ENCODE assay signal across 27 cellular contexts in genomic region chrX:9260603-9261002, GRCh38.
"Had no signal": no experiment of that assay in that cellular context is flagged by ENCODE, and none has a peak within 500 bp of the region (broad histone marks: within the 10 kb centered on the region; RNA-seq: fewer than 3 reads in every experiment).

No MANE protein-coding gene starts in this region.

- H3K27me3 Mint-ChIP-seq: activated naive CD4-positive, alpha-beta T cell treated with anti-CD3 and anti-CD28 coated beads, Interleukin-2, amount 10 ng/mL, durations not matched to agents 7 days and 5 days; activated T-cell treated with anti-CD3 and anti-CD28 coated beads, Interleukin-2, amount 50 U/mL, for 24 hours; brain; T-cell had no signal

- ATAC-seq: activated T-cell treated with anti-CD3 and anti-CD28 coated beads, Interleukin-2, amount 50 U/mL, for 72 hours; gastroesophageal sphincter; heart right ventricle; T-cell had no signal

- H3K36me3 Mint-ChIP-seq: activated naive CD4-positive, alpha-beta T cell treated with anti-CD3 and anti-CD28 coated beads, Interleukin-2, amount 10 ng/mL, durations not matched to agents 7 days and 5 days; brain; T-cell had no signal

- DNase-seq: activated CD4-positive, alpha-beta T cell treated with anti-CD3 and anti-CD28 coated beads for 48 hours; activated CD4-positive, alpha-beta T cell treated with anti-CD3 and anti-CD28 coated beads, Interleukin-2, amount 50 U/mL, for 1 hour; activated CD4-positive, alpha-beta T cell treated with anti-CD3 and anti-CD28 coated beads, Interleukin-2, amount 50 U/mL, for 48 hours; activated CD4-positive, CD25-positive, alpha-beta regulatory T cell; activated CD4-positive, CD25-positive, alpha-beta regulatory T cell treated with anti-CD3 and anti-CD28 coated beads, Interleukin-2, amount 50 U/mL, for 72 hours; activated CD8-positive, alpha-beta memory T cell treated with anti-CD3 and anti-CD28 coated beads, Interleukin-2, amount 50 U/mL, for 48 hours; activated effector memory CD4-positive, alpha-beta T cell treated with Interleukin-2 at 50 U/mL for 16 hours; activated gamma-delta T cell treated with Interleukin-2 at 50 U/mL for 16 hours; activated naive CD4-positive, alpha-beta T cell treated with anti-CD3 and anti-CD28 coated beads, Interleukin-2, amount 10 ng/mL, durations not matched to agents 7 days and 5 days; activated T-cell treated with anti-CD3 and anti-CD28 coated beads for 4 hours; activated T-cell treated with anti-CD3 and anti-CD28 coated beads, Interleukin-2, amount 50 U/mL, for 24 hours; activated T-cell treated with anti-CD3 and anti-CD28 coated beads, Interleukin-2, amount 50 U/mL, for 72 hours; adrenal gland; amygdala; aorta; central memory CD4-positive, alpha-beta T cell; cerebellar nuclear complex; colonic mucosa; effector CD8-positive, alpha-beta T cell; esophagus squamous epithelium; foreskin melanocyte; heart right ventricle; SW 1271; T-cell; T-helper 2 cell had no signal

- H3K27ac Mint-ChIP-seq: activated naive CD4-positive, alpha-beta T cell treated with anti-CD3 and anti-CD28 coated beads, Interleukin-2, amount 10 ng/mL, durations not matched to agents 7 days and 5 days; activated T-cell treated with anti-CD3 and anti-CD28 coated beads, Interleukin-2, amount 50 U/mL, for 24 hours; activated T-cell treated with anti-CD3 and anti-CD28 coated beads, Interleukin-2, amount 50 U/mL, for 72 hours; brain; T-cell had no signal

- H3K4me3 Mint-ChIP-seq: activated naive CD4-positive, alpha-beta T cell treated with anti-CD3 and anti-CD28 coated beads, Interleukin-2, amount 10 ng/mL, durations not matched to agents 7 days and 5 days; activated T-cell treated with anti-CD3 and anti-CD28 coated beads, Interleukin-2, amount 50 U/mL, for 24 hours; activated T-cell treated with anti-CD3 and anti-CD28 coated beads, Interleukin-2, amount 50 U/mL, for 72 hours; brain; T-cell had no signal
